ENCODE assay signal across 18 cellular contexts in the genomic region with DNA sequence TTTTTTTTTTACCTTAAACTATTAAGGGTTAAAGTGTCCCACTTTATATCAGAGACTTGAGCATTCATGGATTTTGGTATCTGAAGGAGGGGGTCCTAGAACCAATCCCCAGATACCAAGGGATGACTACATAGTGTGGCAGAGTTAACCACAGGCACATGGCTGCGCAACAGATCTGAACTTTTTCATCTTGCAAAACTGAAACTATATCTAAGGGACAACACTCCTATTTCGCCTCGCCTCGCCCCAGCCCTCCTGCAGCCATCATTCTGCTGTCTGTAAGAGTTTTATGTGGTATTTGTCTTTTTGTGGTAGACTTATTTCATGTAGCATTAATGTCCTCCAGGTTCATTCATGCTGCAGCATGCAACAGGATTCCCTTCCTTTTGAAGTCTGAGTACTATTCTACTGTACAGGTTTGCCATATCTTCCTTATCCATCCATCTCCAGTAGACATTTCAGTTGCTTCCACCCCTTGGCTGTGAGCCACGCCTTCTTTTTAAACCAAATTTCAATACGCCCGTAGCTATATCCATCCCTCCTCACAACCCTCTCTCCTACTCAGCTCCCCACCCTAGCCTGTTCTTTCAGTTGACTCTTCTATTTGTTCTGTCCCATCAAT. TPM values are rescaled to one million over a fixed set of nuclear protein-coding genes. Genes with fewer than 3 reads are reported as not detected.
DNase-seq lines count a peak whose midpoint lies in the region; ATAC-seq and TF ChIP-seq lines count a peak whose summit lies in the region.
"Had no signal": no experiment of that assay in that cellular context is flagged by ENCODE, and none has a peak within 500 bp of the region (broad histone marks: within the 10 kb centered on the region; RNA-seq: fewer than 3 reads in every experiment).

No MANE protein-coding gene starts in this region.

- H3K4me1 ChIP-seq in right atrium auricular region (peaks cover 0 to 18% of the 10 kb centered on the region in 2 donors), Caco-2 (no peaks in the 10 kb centered on the region)

- peak; percentile 47 for DNase-seq in activated CD4-positive, alpha-beta T cell treated with anti-CD3 and anti-CD28 coated beads, Interleukin-2, amount 10 ng/mL, durations not matched to agents 7 days and 5 days
- DNase-seq in activated CD4-positive, alpha-beta T cell treated with anti-CD3 and anti-CD28 coated beads, Interleukin-2, amount 50 U/mL, for 1 hour: no peak
- peak; percentile 6 for DNase-seq in OCI-M1 (lab: John Stamatoyannopoulos, UW)
- DNase-seq in activated naive CD8-positive, alpha-beta T cell treated with anti-CD3 and anti-CD28 coated beads, Interleukin-2, amount 50 U/mL, for 24 hours: no peak
- no peak for DNase-seq in osteocyte (ENCODE audit: extremely low spot score, unreplicated experiment)
- no peak for DNase-seq in CD1c-positive myeloid dendritic cell (ENCODE audit: extremely low spot score)
- no peak for DNase-seq in right atrium auricular region (ENCODE audit: low spot score)
- DNase-seq in Caco-2: no peak
- DNase-seq: ACHN; activated effector memory CD4-positive, alpha-beta T cell treated with anti-CD3 and anti-CD28 coated beads, Interleukin-2, amount 50 U/mL, for 16 hours; dermis blood vessel endothelial cell; head of caudate nucleus; Kasumi-1; NCI-H1436 treated with DMSO at 0.1 percent for 48 hours; NCI-H345; SHP77 treated with DMSO at 0.1 percent for 48 hours had no signal

- no peak for TF ChIP-seq CTCF in osteocyte (IDR thresholded peaks at IDR 0.05)
- TF ChIP-seq CTCF in right atrium auricular region (IDR thresholded peaks at IDR 0.05): no peak
- no peak for TF ChIP-seq CTCF in Caco-2 (IDR thresholded peaks at IDR 0.05; ENCODE audit: insufficient read depth in 1 of 2, low read depth in 1 of 2, low read length in 1 of 2, severe bottlenecking in 1 of 2, unreplicated experiment in 1 of 2)

- POLR2A ChIA-PET in activated CD4-positive, alpha-beta T cell treated with anti-CD3 and anti-CD28 coated beads, Interleukin-2, amount 10 ng/mL, durations not matched to agents 7 days and 5 days (lab: Charles Lee): no interaction called here
- POLR2A ChIA-PET in Caco-2 (lab: Charles Lee): no interaction called here

- no peaks in the 10 kb centered on the region for H3K9me3 Mint-ChIP-seq in activated CD4-positive, alpha-beta T cell treated with anti-CD3 and anti-CD28 coated beads, Interleukin-2, amount 10 ng/mL, durations not matched to agents 7 days and 5 days
- H3K9me3 Mint-ChIP-seq in activated naive CD8-positive, alpha-beta T cell treated with anti-CD3 and anti-CD28 coated beads, Interleukin-2, amount 50 U/mL, for 24 hours: no peaks in the 10 kb centered on the region
- H3K9me3 Mint-ChIP-seq in osteocyte (ENCODE audit: unreplicated experiment): no peaks in the 10 kb centered on the region
- H3K9me3 Mint-ChIP-seq in Caco-2 (ENCODE audit: unreplicated experiment): no peaks in the 10 kb centered on the region

- peaks cover 22% of the 10 kb centered on the region for H3K4me1 Mint-ChIP-seq in activated CD4-positive, alpha-beta T cell treated with anti-CD3 and anti-CD28 coated beads, Interleukin-2, amount 10 ng/mL, durations not matched to agents 7 days and 5 days
- peaks cover 14% of the 10 kb centered on the region for H3K4me1 Mint-ChIP-seq in activated naive CD8-positive, alpha-beta T cell treated with anti-CD3 and anti-CD28 coated beads, Interleukin-2, amount 50 U/mL, for 24 hours
- H3K4me1 Mint-ChIP-seq in osteocyte (ENCODE audit: unreplicated experiment) (peaks cover 39% of the 10 kb centered on the region), Caco-2 (ENCODE audit: low read depth, unreplicated experiment) (no peaks in the 10 kb centered on the region)

- CTCF ChIA-PET in activated CD4-positive, alpha-beta T cell treated with anti-CD3 and anti-CD28 coated beads, Interleukin-2, amount 10 ng/mL, durations not matched to agents 7 days and 5 days (lab: Charles Lee): no interaction called here
- CTCF ChIA-PET in Caco-2 (lab: Charles Lee): no interaction called here

- H3K36me3 ChIP-seq in right atrium auricular region (peaks cover 30% of the 10 kb centered on the region), Caco-2 (ENCODE audit: control insufficient read depth, insufficient read depth, low read length) (no peaks in the 10 kb centered on the region)

- H3K9me3 ChIP-seq in right atrium auricular region (no peaks in the 10 kb centered on the region), Caco-2 (no peaks in the 10 kb centered on the region)
- H3K9me3 ChIP-seq: esophagus muscularis mucosa, vagina had no signal

- H3K27me3 Mint-ChIP-seq in activated CD4-positive, alpha-beta T cell treated with anti-CD3 and anti-CD28 coated beads, Interleukin-2, amount 10 ng/mL, durations not matched to agents 7 days and 5 days: no peaks in the 10 kb centered on the region
- no peaks in the 10 kb centered on the region for H3K27me3 Mint-ChIP-seq in activated naive CD8-positive, alpha-beta T cell treated with anti-CD3 and anti-CD28 coated beads, Interleukin-2, amount 50 U/mL, for 24 hours
- H3K27me3 Mint-ChIP-seq in osteocyte (ENCODE audit: unreplicated experiment) (no peaks in the 10 kb centered on the region), Caco-2 (ENCODE audit: insufficient read depth, unreplicated experiment) (no peaks in the 10 kb centered on the region)

- no TSS peak for BruUV-seq in Caco-2 (replicated peaks; lab: Mats Ljungman, UMichigan)

- peak overlapping the region; percentile 15 for H3K27ac Mint-ChIP-seq in activated CD4-positive, alpha-beta T cell treated with anti-CD3 and anti-CD28 coated beads, Interleukin-2, amount 10 ng/mL, durations not matched to agents 7 days and 5 days
- peak overlapping the region; percentile 7 for H3K27ac Mint-ChIP-seq in activated naive CD8-positive, alpha-beta T cell treated with anti-CD3 and anti-CD28 coated beads, Interleukin-2, amount 50 U/mL, for 24 hours
- H3K27ac Mint-ChIP-seq in osteocyte (ENCODE audit: unreplicated experiment) (peak overlapping the region; percentile 70), Caco-2 (ENCODE audit: unreplicated experiment) (no peak overlapping the region)

- intact Hi-C loops in Caco-2 (cut with micrococcal nuclease; ENCODE audit: unreplicated experiment): no loop called here

- H3K4me3 Mint-ChIP-seq in activated CD4-positive, alpha-beta T cell treated with anti-CD3 and anti-CD28 coated beads, Interleukin-2, amount 10 ng/mL, durations not matched to agents 7 days and 5 days: no peak overlapping the region
- H3K4me3 Mint-ChIP-seq in activated naive CD8-positive, alpha-beta T cell treated with anti-CD3 and anti-CD28 coated beads, Interleukin-2, amount 50 U/mL, for 24 hours: no peak overlapping the region
- no peak overlapping the region for H3K4me3 Mint-ChIP-seq in osteocyte (ENCODE audit: unreplicated experiment)
- no peak overlapping the region for H3K4me3 Mint-ChIP-seq in Caco-2 (ENCODE audit: unreplicated experiment)

- H3K27ac ChIP-seq in right atrium auricular region: no peak overlapping the region
- H3K27ac ChIP-seq: vagina had no signal

- peaks cover 23% of the 10 kb centered on the region for H3K36me3 Mint-ChIP-seq in activated CD4-positive, alpha-beta T cell treated with anti-CD3 and anti-CD28 coated beads, Interleukin-2, amount 10 ng/mL, durations not matched to agents 7 days and 5 days (ENCODE audit: low read depth)
- H3K36me3 Mint-ChIP-seq in activated naive CD8-positive, alpha-beta T cell treated with anti-CD3 and anti-CD28 coated beads, Interleukin-2, amount 50 U/mL, for 24 hours (ENCODE audit: low read depth): peaks cover 12% of the 10 kb centered on the region
- H3K36me3 Mint-ChIP-seq in osteocyte (ENCODE audit: unreplicated experiment): peaks cover 33% of the 10 kb centered on the region
- H3K36me3 Mint-ChIP-seq in Caco-2 (ENCODE audit: insufficient read depth, unreplicated experiment): peaks cover 16% of the 10 kb centered on the region

- H3K4me3 ChIP-seq in right atrium auricular region: no peak overlapping the region
- no peak overlapping the region for H3K4me3 ChIP-seq in Caco-2 (ENCODE audit: low read depth, low read length)
- H3K4me3 ChIP-seq: esophagus muscularis mucosa, vagina had no signal

- no peaks in the 10 kb centered on the region for H3K27me3 ChIP-seq in right atrium auricular region
- no peaks in the 10 kb centered on the region for H3K27me3 ChIP-seq in Caco-2 (replicated peaks; ENCODE audit: control insufficient read depth, insufficient read depth, low read length)
- H3K27me3 ChIP-seq: esophagus muscularis mucosa, vagina had no signal

- peak; percentile 73 for ATAC-seq in activated naive CD8-positive, alpha-beta T cell treated with anti-CD3 and anti-CD28 coated beads, Interleukin-2, amount 50 U/mL, for 24 hours

RNA-seq across cellular contexts. Expression of a gene that starts 53.2 kb away (rescaled TPM):
- total RNA-seq in activated CD4-positive, alpha-beta T cell treated with anti-CD3 and anti-CD28 coated beads, Interleukin-2, amount 10 ng/mL, durations not matched to agents 7 days and 5 days: 10 to 100 TPM; 52.5 to 58.5 TPM
- total RNA-seq in osteocyte: 117 and 136 TPM in 2 replicates
- total RNA-seq in right atrium auricular region: 100 to 1,000 TPM; 110 to 153 TPM
- total RNA-seq in Caco-2 (2022): 101 and 106 TPM in 2 replicates

Comparison
In these comparisons a context has a peak if more than half of its experiments do, and no peak if none do; other contexts are left out.
1. DNase-seq: peak in activated CD4-positive, alpha-beta T cell treated with anti-CD3 and anti-CD28 coated beads, Interleukin-2, amount 10 ng/mL, durations not matched to agents 7 days and 5 days (single experiment) and OCI-M1 (single experiment); none in activated CD4-positive, alpha-beta T cell treated with anti-CD3 and anti-CD28 coated beads, Interleukin-2, amount 50 U/mL, for 1 hour (single experiment), activated naive CD8-positive, alpha-beta T cell treated with anti-CD3 and anti-CD28 coated beads, Interleukin-2, amount 50 U/mL, for 24 hours (single experiment), osteocyte (single experiment), CD1c-positive myeloid dendritic cell (single experiment), right atrium auricular region (single experiment) and Caco-2 (0 of 2).